8 cellular contexts compared by ENCODE assay signal in the genomic region with DNA sequence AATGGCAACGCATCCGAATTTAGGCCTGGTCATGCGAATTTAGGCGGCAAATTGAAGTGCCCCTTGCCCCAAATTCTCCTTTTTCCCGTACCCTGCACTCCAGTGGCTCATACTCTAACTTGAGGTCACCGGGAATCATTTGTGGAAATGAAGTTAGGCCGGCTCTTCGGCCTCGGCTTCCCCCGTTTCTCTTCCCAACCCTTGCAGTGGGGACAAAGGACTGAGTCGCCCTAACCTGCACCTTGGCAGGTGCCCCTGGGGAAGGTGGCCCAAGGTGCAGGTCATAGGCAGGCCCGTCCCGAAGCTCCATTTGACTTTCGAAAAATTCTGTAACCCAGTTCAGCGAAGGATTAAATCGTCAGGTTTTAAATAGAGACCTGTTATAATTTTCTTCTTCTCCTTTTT. TPM values are rescaled to one million over a fixed set of nuclear protein-coding genes. Genes with fewer than 3 reads are reported as not detected.
DNase-seq lines count a peak whose midpoint lies in the region; TF ChIP-seq lines count a peak whose summit lies in the region.

No MANE protein-coding gene starts in this region.

- DNase-seq in CD4-positive, alpha-beta memory T cell = no peak
- no peak for DNase-seq in chondrocyte (ENCODE audit: low spot score)
- DNase-seq in superior temporal gyrus (ENCODE audit: extremely low spot score) = no peak
- DNase-seq in stimulated activated naive CD4-positive, alpha-beta T cell treated with Interleukin-2 at 50 U/mL for 16 hours (lab: John Stamatoyannopoulos, UW) = no peak
- DNase-seq in posterior vena cava (ENCODE audit: low spot score) = no peak
- no peak for DNase-seq in ureter (ENCODE audit: low spot score)

- intact Hi-C loops in CD4-positive, alpha-beta memory T cell (cut with micrococcal nuclease) = loop anchor here (1.0 to 5.0 kb wide), 6 partner anchors 48 to 520 kb away; partner anchors contain the start of genes CLOCK, EXOC1 and TMEM165
- intact Hi-C loops in posterior vena cava (cut with DNase I) = loop anchor here (5.0 to 10.0 kb wide), 3 partner anchors 50 to 518 kb away; partner anchors contain the start of genes CLOCK (in 1 of the 2) and TMEM165 (in 1 of the 2)

- H3K4me1 Mint-ChIP-seq in CD4-positive, alpha-beta memory T cell = peaks cover 10 to 19% (median 14%) of the 10 kb centered on the region in 4 donors
- peaks cover 23% of the 10 kb centered on the region for H3K4me1 Mint-ChIP-seq in chondrocyte (ENCODE audit: low read depth)

- CTCF ChIA-PET in CD4-positive, alpha-beta memory T cell (lab: Charles Lee; ENCODE audit: partially characterized antibody) = interaction anchor here (0.6 to 3.6 kb wide), 20 partner anchors 9 to 220 kb away, joined by 3 to 43 read pairs (median 6); partner anchors contain the start of gene TMEM165

- peak overlapping the region; percentile 57 for H3K27ac ChIP-seq in CD4-positive, alpha-beta memory T cell (ENCODE audit: low read depth, low read length)
- H3K27ac ChIP-seq in HUES64 (ENCODE audit: low read depth, low read length) (peak overlapping the region; percentile 55; the same call in 1 of the 2 replicates), muscle layer of colon (ENCODE audit: low read depth, low read length) (peak overlapping the region; percentile 90)

- peak overlapping the region in 1 of 2 donors; percentile 74 for H3K4me3 ChIP-seq in CD4-positive, alpha-beta memory T cell (ENCODE audit: low read length in 2 of 2)
- H3K4me3 ChIP-seq in HUES64 (ENCODE audit: low read length) (peak overlapping the region; percentile 65), muscle layer of colon (ENCODE audit: low read depth in 1 of 2, low read length in 2 of 2) (peak overlapping the region; percentile 75 to 85)

- H3K9ac ChIP-seq in HUES64 (ENCODE audit: low read depth, low read length) = peak overlapping the region; percentile 82
- peak overlapping the region; percentile 64 for H3K9ac ChIP-seq in muscle layer of colon (ENCODE audit: low read length)

- no peaks in the 10 kb centered on the region for H3K9me3 Mint-ChIP-seq in CD4-positive, alpha-beta memory T cell
- no peaks in the 10 kb centered on the region for H3K9me3 Mint-ChIP-seq in chondrocyte (ENCODE audit: low read depth)

- H3K27me3 ChIP-seq in CD4-positive, alpha-beta memory T cell (ENCODE audit: insufficient read depth, low read length) = no peaks in the 10 kb centered on the region
- H3K27me3 ChIP-seq in HUES64 (ENCODE audit: insufficient read depth, low read length) = peaks cover 7% of the 10 kb centered on the region; the same call in 1 of the 2 replicates
- no peaks in the 10 kb centered on the region for H3K27me3 ChIP-seq in muscle layer of colon (ENCODE audit: control insufficient read depth in 1 of 2, insufficient read depth in 2 of 2, low read length in 2 of 2)

- H3K27me3 Mint-ChIP-seq in CD4-positive, alpha-beta memory T cell = no peaks in the 10 kb centered on the region
- H3K27me3 Mint-ChIP-seq in chondrocyte (ENCODE audit: low read depth) = no peaks in the 10 kb centered on the region

- H3K36me3 Mint-ChIP-seq in CD4-positive, alpha-beta memory T cell = no peaks in the 10 kb centered on the region
- H3K36me3 Mint-ChIP-seq in chondrocyte (ENCODE audit: low read depth) = no peaks in the 10 kb centered on the region

- H3K4me3 Mint-ChIP-seq in CD4-positive, alpha-beta memory T cell = peak overlapping the region; percentile 76 to 87 (median 82)
- H3K4me3 Mint-ChIP-seq in chondrocyte (ENCODE audit: unreplicated experiment) = peak overlapping the region; percentile 90

- H3K9me3 ChIP-seq in CD4-positive, alpha-beta memory T cell (ENCODE audit: control insufficient read depth in 1 of 2, low read length in 2 of 2) = no peaks in the 10 kb centered on the region
- H3K9me3 ChIP-seq in HUES64 (ENCODE audit: insufficient read depth, low read depth, low read length) (no peaks in the 10 kb centered on the region), muscle layer of colon (ENCODE audit: low read length) (no peaks in the 10 kb centered on the region)

- peak overlapping the region; percentile 45 to 90 (median 82) for H3K27ac Mint-ChIP-seq in CD4-positive, alpha-beta memory T cell
- H3K27ac Mint-ChIP-seq in chondrocyte (ENCODE audit: unreplicated experiment) = peak overlapping the region; percentile 93

- no peaks in the 10 kb centered on the region for H3K36me3 ChIP-seq in CD4-positive, alpha-beta memory T cell (ENCODE audit: insufficient read depth, low read length)
- H3K36me3 ChIP-seq in HUES64 (ENCODE audit: insufficient read depth, low read length) (no peaks in the 10 kb centered on the region), muscle layer of colon (ENCODE audit: insufficient read depth, low read length) (no peaks in the 10 kb centered on the region)

- no peak for TF ChIP-seq CTCF in chondrocyte (IDR thresholded peaks at IDR 0.05)

- H3K4me1 ChIP-seq in CD4-positive, alpha-beta memory T cell (ENCODE audit: insufficient read depth, low read length) = peaks cover 20% of the 10 kb centered on the region
- H3K4me1 ChIP-seq in HUES64 (ENCODE audit: insufficient read depth, low read length) (peaks cover 14% of the 10 kb centered on the region; the same call in 1 of the 2 replicates), muscle layer of colon (ENCODE audit: insufficient read depth, low read length) (peaks cover 7% of the 10 kb centered on the region)

- WGBS in HUES64 = 34% methylated on average over 16 of the region's 16 CpGs

- POLR2A ChIA-PET in CD4-positive, alpha-beta memory T cell (lab: Charles Lee; ENCODE audit: partially characterized antibody) = interaction anchor here (1.3 to 2.3 kb wide), 3 partner anchors 9 to 199 kb away, joined by 3 to 12 read pairs (median 4); no protein-coding TSS in a partner anchor

RNA-seq across cellular contexts. Expression of gene SRD5A3, which starts 0.8 kb away (rescaled TPM):
- 1 to 10 TPM; 2.9 to 3.5 TPM for total RNA-seq in CD4-positive, alpha-beta memory T cell
- 10 to 100 TPM in 1 of 2 donors, 1 to 10 TPM in 1; 9.9 to 26.2 TPM for polyA plus RNA-seq in CD4-positive, alpha-beta memory T cell
- 23.6 TPM for polyA plus RNA-seq in HUES64 (2013, experiment 1 of 2)
- polyA plus RNA-seq in HUES64 (2013, experiment 2 of 2) = 23.1 TPM
- 23.9 to 31.4 TPM (median 29.0 TPM) in 3 replicates for total RNA-seq in chondrocyte
- total RNA-seq in posterior vena cava = 10 to 100 TPM in 1 of 2 donors, 1 to 10 TPM in 1; 9.7 to 10.0 TPM
- total RNA-seq in ureter = 25.6 TPM

RNA-seq across cellular contexts. Expression of gene TMEM165, which starts 48.9 kb away (rescaled TPM):
- total RNA-seq in CD4-positive, alpha-beta memory T cell = 10 to 100 TPM; 61.8 to 74.8 TPM
- polyA plus RNA-seq in CD4-positive, alpha-beta memory T cell = 10 to 100 TPM; 23.4 to 28.9 TPM
- polyA plus RNA-seq in HUES64 (2013, experiment 1 of 2) = 57.2 TPM
- 55.2 TPM for polyA plus RNA-seq in HUES64 (2013, experiment 2 of 2)
- 110 to 129 TPM (median 111 TPM) in 3 replicates for total RNA-seq in chondrocyte
- 100 to 1,000 TPM; 132 to 149 TPM for total RNA-seq in posterior vena cava
- 188 TPM for total RNA-seq in ureter
